ENCODE assay signal across 11 cellular contexts in the genomic region with DNA sequence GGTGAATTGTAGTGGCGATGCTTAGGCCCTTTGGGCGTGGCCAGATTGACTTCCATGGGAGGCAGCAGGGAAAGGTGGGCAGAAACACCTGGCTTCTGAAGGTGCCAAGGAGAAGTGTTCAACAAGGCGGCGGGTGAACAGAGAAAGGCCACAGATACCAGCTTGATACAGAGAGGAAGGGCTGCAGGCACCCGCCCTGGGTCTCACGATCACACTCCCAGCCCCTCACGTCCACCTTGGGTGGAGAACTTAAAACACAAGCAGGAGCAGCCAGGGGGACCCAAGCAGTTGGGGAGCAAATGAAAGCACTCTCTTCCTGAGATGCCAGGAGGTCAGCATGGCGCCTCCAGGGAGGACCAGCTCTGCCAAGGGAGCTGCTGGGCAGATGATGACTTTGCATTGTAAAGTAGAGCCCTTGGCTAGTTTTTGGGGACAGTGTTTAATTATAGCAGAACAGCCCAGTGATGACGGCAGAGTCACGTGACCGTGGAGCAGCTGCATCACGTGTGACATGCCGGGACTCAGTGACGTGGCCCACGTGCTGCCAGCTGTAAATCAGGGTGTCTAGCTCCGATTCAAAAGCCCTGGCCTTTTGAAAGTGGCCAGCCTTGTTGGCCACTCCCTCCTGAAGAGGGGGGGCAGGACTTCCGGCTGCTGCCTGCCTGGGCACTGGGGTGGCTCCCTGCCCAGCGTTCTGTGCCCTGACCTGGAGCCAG. TPM values are rescaled to one million over a fixed set of nuclear protein-coding genes. Genes with fewer than 3 reads are reported as not detected.
DNase-seq lines count a peak whose midpoint lies in the region; ATAC-seq and TF ChIP-seq lines count a peak whose summit lies in the region.
"Had no signal": no experiment of that assay in that cellular context is flagged by ENCODE, and none has a peak within 500 bp of the region (broad histone marks: within the 10 kb centered on the region; RNA-seq: fewer than 3 reads in every experiment).

No MANE protein-coding gene starts in this region.

- H3K4me1 Mint-ChIP-seq in Calu3 (ENCODE audit: low read depth, unreplicated experiment) (no peaks in the 10 kb centered on the region), nephron progenitor cell (peaks cover 42% of the 10 kb centered on the region)

- no peak overlapping the region for H3K14ac ChIP-seq in neuronal stem cell (ENCODE audit: low read length)

- H3K18ac ChIP-seq in neuronal stem cell (ENCODE audit: low read length): peak overlapping the region; percentile 0

- H2BK120ac ChIP-seq in neuronal stem cell (ENCODE audit: low read depth, low read length): no peak overlapping the region

- no TSS peak for BruUV-seq in Calu3 (replicated peaks; lab: Mats Ljungman, UMichigan)

- no peak overlapping the region for H4K91ac ChIP-seq in neuronal stem cell (ENCODE audit: low read depth, low read length, poor library complexity)

- H3K27me3 ChIP-seq in BLaER1 (no peaks in the 10 kb centered on the region), neuronal stem cell (ENCODE audit: control insufficient read depth in 3 of 3, insufficient read depth in 3 of 3, low read depth in 1 of 3, low read length in 3 of 3) (peaks cover 0 to 11% (median 0%) of the 10 kb centered on the region in 3 experiments)
- H3K27me3 ChIP-seq: esophagus muscularis mucosa had no signal

- H3K4me2 ChIP-seq in BLaER1: peak overlapping the region; percentile 92
- H3K4me2 ChIP-seq in neuronal stem cell (ENCODE audit: insufficient read depth, low read length, poor library complexity, severe bottlenecking): no peak overlapping the region

- no peak overlapping the region for H3K23ac ChIP-seq in neuronal stem cell (ENCODE audit: low read depth, low read length, poor library complexity)

- H3K27ac ChIP-seq in BLaER1: peak overlapping the region; percentile 70
- no peak overlapping the region for H3K27ac ChIP-seq in neuronal stem cell (replicated peaks; ENCODE audit: low read length)
- H3K27ac ChIP-seq: esophagus muscularis mucosa, parathyroid adenoma had no signal

- intact Hi-C loops in Calu3 (cut with micrococcal nuclease; ENCODE audit: unreplicated experiment): no loop called here

- no peak overlapping the region for H2BK15ac ChIP-seq in neuronal stem cell (ENCODE audit: low read length)

- H3K36me3 Mint-ChIP-seq in Calu3 (ENCODE audit: insufficient read depth, unreplicated experiment) (no peaks in the 10 kb centered on the region), nephron progenitor cell (ENCODE audit: low read depth) (no peaks in the 10 kb centered on the region)

- DNase-seq in NCI-H774 (lab: John Stamatoyannopoulos, UW): peak; percentile 47
- peak; percentile 55 for DNase-seq in germinal center (ENCODE audit: low spot score)
- DNase-seq in neuronal stem cell (ENCODE audit: low spot score): no peak
- DNase-seq in Calu3: no peak
- no peak for DNase-seq in T1000 (lab: John Stamatoyannopoulos, UW)
- DNase-seq in nephron progenitor cell: no peak
- DNase-seq: CD8-positive, alpha-beta memory T cell had no signal

- WGBS in neuronal stem cell (ENCODE audit: extremely low coverage in 2 of 2, insufficient read length in 2 of 2, insufficient replicate concordance in 1 of 2), 2 donors: no CpG with 5 or more reads among the region's 18 CpGs

- no peak overlapping the region for H4K8ac ChIP-seq in neuronal stem cell (ENCODE audit: low read depth, low read length)

- H2AFZ ChIP-seq in neuronal stem cell (ENCODE audit: low read length): no peak overlapping the region
- H2AFZ ChIP-seq: parathyroid adenoma had no signal

- H3K4me3 Mint-ChIP-seq in Calu3 (ENCODE audit: low read depth, unreplicated experiment): no peak overlapping the region
- H3K4me3 Mint-ChIP-seq in nephron progenitor cell: no peak overlapping the region
- H3K4me3 Mint-ChIP-seq: CD8-positive, alpha-beta memory T cell had no signal

- H3K27ac Mint-ChIP-seq in Calu3 (ENCODE audit: unreplicated experiment) (no peak overlapping the region), nephron progenitor cell (no peak overlapping the region)

- H2BK12ac ChIP-seq in neuronal stem cell (ENCODE audit: low read length): no peak overlapping the region

- CTCF ChIA-PET in Calu3 (lab: Charles Lee): no interaction called here

- no peaks in the 10 kb centered on the region for H3K9me3 ChIP-seq in BLaER1
- no peaks in the 10 kb centered on the region for H3K9me3 ChIP-seq in neuronal stem cell (replicated peaks in 1 of 2; ENCODE audit: control insufficient read depth in 2 of 2, insufficient read depth in 1 of 2, low read depth in 1 of 2, low read length in 2 of 2)
- H3K9me3 ChIP-seq: esophagus muscularis mucosa had no signal

- no peaks in the 10 kb centered on the region for H3K27me3 Mint-ChIP-seq in Calu3 (ENCODE audit: unreplicated experiment)
- no peaks in the 10 kb centered on the region for H3K27me3 Mint-ChIP-seq in nephron progenitor cell (ENCODE audit: low read depth, poor library complexity)
- H3K27me3 Mint-ChIP-seq: CD8-positive, alpha-beta memory T cell had no signal

- no peaks in the 10 kb centered on the region for H3K79me1 ChIP-seq in neuronal stem cell (ENCODE audit: low read depth, low read length)

- no peak overlapping the region for H2BK5ac ChIP-seq in neuronal stem cell (ENCODE audit: low read length)

- H3K9me3 Mint-ChIP-seq in Calu3 (ENCODE audit: low read depth, unreplicated experiment) (no peaks in the 10 kb centered on the region), nephron progenitor cell (no peaks in the 10 kb centered on the region)
- H3K9me3 Mint-ChIP-seq: CD8-positive, alpha-beta memory T cell had no signal

- ATAC-seq in GM21528 (IDR thresholded peaks at IDR 0.05; ENCODE audit: low FRiP score, unreplicated experiment): no peak

- H3K4ac ChIP-seq in neuronal stem cell (ENCODE audit: low read length): no peak overlapping the region

- no peak overlapping the region for H2AK5ac ChIP-seq in neuronal stem cell (ENCODE audit: low read depth, low read length)

- no peak for TF ChIP-seq CTCF in Calu3 (IDR thresholded peaks at IDR 0.05; ENCODE audit: unreplicated experiment)
- no peak for TF ChIP-seq CTCF in nephron progenitor cell (IDR thresholded peaks at IDR 0.05)

- peaks cover 99% of the 10 kb centered on the region for H3K4me1 ChIP-seq in BLaER1
- H3K4me1 ChIP-seq in neuronal stem cell (ENCODE audit: control insufficient read depth in 2 of 2, insufficient read depth in 1 of 2, low read depth in 1 of 2, low read length in 2 of 2): peaks cover 0 to 6% of the 10 kb centered on the region in 2 donors
- H3K4me1 ChIP-seq: parathyroid adenoma had no signal

- H4K20me1 ChIP-seq in BLaER1: 0 out of 2 replicates have a peak, but pooled peaks cover 10% of the 10 kb centered on the region

- peak overlapping the region; percentile 45; the same call in 1 of the 2 replicates for H3K4me3 ChIP-seq in BLaER1
- H3K4me3 ChIP-seq in neuronal stem cell (ENCODE audit: low read length in 2 of 2): no peak overlapping the region
- H3K4me3 ChIP-seq: esophagus muscularis mucosa had no signal

- H3K9ac ChIP-seq in BLaER1 (peak overlapping the region; percentile 23; the same call in 1 of the 2 replicates), neuronal stem cell (ENCODE audit: low read depth, low read length, poor library complexity) (no peak overlapping the region)
- H3K9ac ChIP-seq: parathyroid adenoma had no signal

- peaks cover 5% of the 10 kb centered on the region; the same call in 1 of the 2 replicates for H3K36me3 ChIP-seq in BLaER1
- H3K36me3 ChIP-seq in neuronal stem cell (replicated peaks in 1 of 2; ENCODE audit: control insufficient read depth in 2 of 2, insufficient read depth in 2 of 2, low read length in 2 of 2): no peaks in the 10 kb centered on the region

RNA-seq across cellular contexts. Expression of a gene that starts 19.0 kb away (rescaled TPM):
- 9.1 TPM for polyA plus RNA-seq in neuronal stem cell (2013, experiment 1 of 2)
- 8.5 TPM for polyA plus RNA-seq in neuronal stem cell (2013, experiment 2 of 2)
- total RNA-seq in Calu3 (2022): 24.9 and 30.9 TPM in 2 replicates

RNA-seq across cellular contexts. Expression of a gene that starts 36.6 kb away (rescaled TPM):
- polyA plus RNA-seq in neuronal stem cell (2013, experiment 1 of 2): 0.82 TPM
- 0.89 TPM for polyA plus RNA-seq in neuronal stem cell (2013, experiment 2 of 2)
- 2.2 and 3.3 TPM in 2 replicates for total RNA-seq in Calu3 (2022)
- total RNA-seq: CD8-positive, alpha-beta memory T cell had no signal
- polyA plus RNA-seq: CD8-positive, alpha-beta memory T cell had no signal

Comparison
In these comparisons a context has a peak if more than half of its experiments do, and no peak if none do; other contexts are left out.
1. DNase-seq: peak in NCI-H774 (single experiment) and germinal center (single experiment); none in neuronal stem cell (single experiment), Calu3 (single experiment), T1000 (single experiment) and nephron progenitor cell (single experiment).